ENCODE assay signal across 1 cellular context in genomic region chr5:115541586-115541985, GRCh38.
TF ChIP-seq lines count a peak whose summit lies in the region.

No MANE protein-coding gene starts in this region.

TF ChIP-seq in GM12878, 131 proteins besides CTCF, POLR2A, EP300 and RAD21 (continued from another document):
- no peak for TF ChIP-seq SPI1 (IDR thresholded peaks at IDR 0.05; ENCODE audit: borderline replicate concordance, insufficient read depth, low read depth, low read length)
- no peak for TF ChIP-seq RELB (IDR thresholded peaks at IDR 0.05; ENCODE audit: low read depth)
- TF ChIP-seq KAT2A (conservative IDR thresholded peaks at IDR 0.05; ENCODE audit: control insufficient read depth, low read depth, low read length): no peak
- TF ChIP-seq NFYA (IDR thresholded peaks at IDR 0.05; ENCODE audit: borderline replicate concordance, low read depth, low read length): no peak
- no peak for TF ChIP-seq HSF1 (IDR thresholded peaks at IDR 0.05; ENCODE audit: low read depth, low read length)
- no peak for TF ChIP-seq SP1 (IDR thresholded peaks at IDR 0.05; ENCODE audit: low read depth, low read length)
- no peak for TF ChIP-seq HCFC1 (IDR thresholded peaks at IDR 0.05; ENCODE audit: low read length)
- TF ChIP-seq SREBF2 (IDR thresholded peaks at IDR 0.05; ENCODE audit: low read length): no peak
- no peak for TF ChIP-seq TAF1 (IDR thresholded peaks at IDR 0.05; ENCODE audit: borderline replicate concordance, low read depth, low read length)
- TF ChIP-seq ZNF622 (IDR thresholded peaks at IDR 0.05): no peak
- no peak for TF ChIP-seq POLR2AphosphoS5 (IDR thresholded peaks at IDR 0.05; ENCODE audit: low read length)
